ENCODE assay signal across 10 cellular contexts in genomic region chr3:177830411-177830849, GRCh38.
A peak's percentile ranks its signal among the peaks of the same experiment; 100 is the strongest.
DNase-seq lines count a peak whose midpoint lies in the region; ATAC-seq and TF ChIP-seq lines count a peak whose summit lies in the region.
"Had no signal": no experiment of that assay in that cellular context is flagged by ENCODE, and none has a peak within 500 bp of the region (broad histone marks: within the 10 kb centered on the region; RNA-seq: fewer than 3 reads in every experiment).

No MANE protein-coding gene starts in this region.

- peaks cover 40% of the 10 kb centered on the region for H3K4me1 ChIP-seq in osteoblast (ENCODE audit: insufficient read depth, low read length)

- peak; percentile 92 for DNase-seq in DMS79 treated with DMSO at 0.1 percent for 48 hours (lab: John Stamatoyannopoulos, UW)
- DNase-seq in NCI-H2107 treated with DMSO at 0.1 percent for 48 hours (lab: John Stamatoyannopoulos, UW; ENCODE audit: unreplicated experiment): peak; percentile 95
- DNase-seq in epithelial cell of esophagus (ENCODE audit: low read depth): peak; percentile 90
- no peak for DNase-seq in osteoblast (ENCODE audit: insufficient read length, low spot score, missing footprints)
- DNase-seq in inferior parietal cortex (ENCODE audit: extremely low spot score): no peak
- DNase-seq in NOMO-1 treated with dmso at 0.1 percent for 144 hours (lab: John Stamatoyannopoulos, UW; ENCODE audit: unreplicated experiment): no peak
- no peak for DNase-seq in T-helper 2 cell treated with Interferon-gamma antibody and Interleukin-4, amounts not matched to agents 5 μg/mL and 100 μg/mL, for 36 hours (ENCODE audit: low spot score)
- DNase-seq: DMS 273 treated with DMSO at 0.1 percent for 48 hours had no signal

- no peaks in the 10 kb centered on the region for H3K9me3 ChIP-seq in osteoblast (ENCODE audit: low read depth, low read length)

- no peaks in the 10 kb centered on the region for H3K79me2 ChIP-seq in osteoblast (ENCODE audit: insufficient read depth, low read length)

- no peak overlapping the region for H3K4me3 Mint-ChIP-seq in T-helper 2 cell treated with Interferon-gamma antibody and Interleukin-4, amounts not matched to agents 5 μg/mL and 100 μg/mL, for 36 hours

- H3K4me1 Mint-ChIP-seq in T-helper 2 cell treated with Interferon-gamma antibody and Interleukin-4, amounts not matched to agents 5 μg/mL and 100 μg/mL, for 36 hours (ENCODE audit: low read depth): no peaks in the 10 kb centered on the region

- H3K36me3 Mint-ChIP-seq in T-helper 2 cell treated with Interferon-gamma antibody and Interleukin-4, amounts not matched to agents 5 μg/mL and 100 μg/mL, for 36 hours (ENCODE audit: low read depth): no peaks in the 10 kb centered on the region

- H3K4me2 ChIP-seq in osteoblast (ENCODE audit: insufficient read depth, low read length): no peak overlapping the region

- H3K27ac Mint-ChIP-seq in T-helper 2 cell treated with Interferon-gamma antibody and Interleukin-4, amounts not matched to agents 5 μg/mL and 100 μg/mL, for 36 hours: no peak overlapping the region

- no peaks in the 10 kb centered on the region for H4K20me1 ChIP-seq in osteoblast (ENCODE audit: insufficient read depth, low read length)

- H3K9me3 Mint-ChIP-seq in T-helper 2 cell treated with Interferon-gamma antibody and Interleukin-4, amounts not matched to agents 5 μg/mL and 100 μg/mL, for 36 hours: no peaks in the 10 kb centered on the region

- no peak for ATAC-seq in HG03460 (IDR thresholded peaks at IDR 0.05; ENCODE audit: unreplicated experiment)

- no peak overlapping the region for H3K4me3 ChIP-seq in epithelial cell of esophagus (ENCODE audit: low read length)
- H3K4me3 ChIP-seq in osteoblast (ENCODE audit: insufficient read depth, low read length): no peak overlapping the region
- H3K4me3 ChIP-seq: skin epidermis had no signal

- no peaks in the 10 kb centered on the region for H3K36me3 ChIP-seq in osteoblast (ENCODE audit: insufficient read depth, low read length)

- H3K27ac ChIP-seq in osteoblast (ENCODE audit: low read depth, low read length): peak overlapping the region; percentile 65

- no peaks in the 10 kb centered on the region for H3K27me3 Mint-ChIP-seq in T-helper 2 cell treated with Interferon-gamma antibody and Interleukin-4, amounts not matched to agents 5 μg/mL and 100 μg/mL, for 36 hours (ENCODE audit: low read depth)

- H2AFZ ChIP-seq in osteoblast (ENCODE audit: low read length): no peak overlapping the region

- no peaks in the 10 kb centered on the region for H3K27me3 ChIP-seq in osteoblast (ENCODE audit: insufficient read depth, low read length)

- TF ChIP-seq CTCF in epithelial cell of esophagus (IDR thresholded peaks at IDR 0.05; ENCODE audit: insufficient read depth, low read depth, low read length, missing control alignments) (no peak), osteoblast (IDR thresholded peaks at IDR 0.05; ENCODE audit: extremely low read depth, low read depth, low read length) (no peak)

Comparison
In these comparisons a context has a peak if more than half of its experiments do, and no peak if none do; other contexts are left out.
1. DNase-seq: peak in DMS79 treated with DMSO at 0.1 percent for 48 hours (single experiment), NCI-H2107 treated with DMSO at 0.1 percent for 48 hours (single experiment) and epithelial cell of esophagus (single experiment); none in osteoblast (single experiment), inferior parietal cortex (single experiment), NOMO-1 treated with dmso at 0.1 percent for 144 hours (single experiment) and T-helper 2 cell treated with Interferon-gamma antibody and Interleukin-4, amounts not matched to agents 5 μg/mL and 100 μg/mL, for 36 hours (single experiment).